Comparison of ENCODE assay signal across 14 cellular contexts in the genomic region with DNA sequence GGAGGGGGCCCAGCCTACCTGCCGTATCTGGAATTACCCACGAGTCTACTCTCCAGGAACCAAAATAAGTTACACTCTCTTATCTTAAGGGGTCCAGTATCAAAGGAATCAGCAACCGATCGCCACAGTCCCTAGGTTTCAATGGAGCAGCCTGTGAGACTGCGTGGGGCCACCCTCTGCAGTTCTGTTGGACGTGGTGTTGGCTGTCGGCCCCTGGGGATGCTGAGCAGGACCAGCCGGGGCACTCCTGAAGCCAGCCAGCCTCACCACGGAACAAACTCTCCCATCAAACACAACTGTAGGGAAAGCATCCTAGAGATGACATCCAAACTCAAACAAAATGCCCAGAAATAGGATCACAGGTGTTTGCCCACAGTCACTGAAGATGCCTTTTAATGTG. TPM values are rescaled to one million over a fixed set of nuclear protein-coding genes. Genes with fewer than 3 reads are reported as not detected.
A peak's percentile ranks its signal among the peaks of the same experiment; 100 is the strongest.
DNase-seq lines count a peak whose midpoint lies in the region; ATAC-seq and TF ChIP-seq lines count a peak whose summit lies in the region.
"Had no signal": no experiment of that assay in that cellular context is flagged by ENCODE, and none has a peak within 500 bp of the region (broad histone marks: within the 10 kb centered on the region; RNA-seq: fewer than 3 reads in every experiment).

No MANE protein-coding gene starts in this region.

- H2BK15ac ChIP-seq in mesenchymal stem cell (ENCODE audit: low read depth, poor library complexity, severe bottlenecking), result no peak overlapping the region

- H2BK120ac ChIP-seq in mesenchymal stem cell (ENCODE audit: low read depth, low read length), result no peak overlapping the region

- ATAC-seq in thoracic aorta (ENCODE audit: insufficient number of reproducible peaks, low FRiP score, low read depth) (no peak), GM19328 (IDR thresholded peaks at IDR 0.05; ENCODE audit: unreplicated experiment) (no peak), HG02852 (IDR thresholded peaks at IDR 0.05; ENCODE audit: unreplicated experiment) (no peak)

- WGBS in mesenchymal stem cell, result 88% methylated on average over 7 of the region's 9 CpGs

- peak overlapping the region in 1 of 4 donors; percentile 9 for H3K4me3 ChIP-seq in Peyer's patch
- H3K4me3 ChIP-seq in mesenchymal stem cell (ENCODE audit: insufficient read depth in 1 of 2, low read depth in 1 of 2, low read length in 2 of 2), result no peak overlapping the region
- peak overlapping the region; percentile 39 for H3K4me3 ChIP-seq in thoracic aorta
- H3K4me3 ChIP-seq: BLaER1 had no signal

- no peaks in the 10 kb centered on the region for H3K9me3 ChIP-seq in Peyer's patch
- no peaks in the 10 kb centered on the region for H3K9me3 ChIP-seq in mesenchymal stem cell (ENCODE audit: control insufficient read depth, low read length)
- no peaks in the 10 kb centered on the region for H3K9me3 ChIP-seq in thoracic aorta
- H3K9me3 ChIP-seq: BLaER1 had no signal

- H3K14ac ChIP-seq in mesenchymal stem cell (ENCODE audit: low read length in 2 of 2), result no peak overlapping the region

- no peak overlapping the region for H3K9ac ChIP-seq in mesenchymal stem cell (ENCODE audit: low read length)
- H3K9ac ChIP-seq: BLaER1 had no signal

- no peak overlapping the region for H2BK5ac ChIP-seq in mesenchymal stem cell (ENCODE audit: low read depth, low read length, poor library complexity, severe bottlenecking)

- no peak overlapping the region for H3K23ac ChIP-seq in mesenchymal stem cell (ENCODE audit: low read length in 2 of 2)

- no peak overlapping the region for H2AFZ ChIP-seq in mesenchymal stem cell (ENCODE audit: low read depth, low read length)

- no peak overlapping the region for H3K4me2 ChIP-seq in mesenchymal stem cell (ENCODE audit: low read length, poor library complexity, severe bottlenecking)
- H3K4me2 ChIP-seq: BLaER1 had no signal

- no peaks in the 10 kb centered on the region for H3K27me3 ChIP-seq in Peyer's patch
- no peaks in the 10 kb centered on the region for H3K27me3 ChIP-seq in mesenchymal stem cell (ENCODE audit: control insufficient read depth in 1 of 2, insufficient read depth in 1 of 2, low read length in 2 of 2)
- no peaks in the 10 kb centered on the region for H3K27me3 ChIP-seq in thoracic aorta (replicated peaks; ENCODE audit: insufficient read depth)
- H3K27me3 ChIP-seq: BLaER1 had no signal

- no peak overlapping the region for H3K4ac ChIP-seq in mesenchymal stem cell (ENCODE audit: low read depth in 1 of 2, low read length in 2 of 2)

- TF ChIP-seq CTCF in Peyer's patch (IDR thresholded peaks at IDR 0.05) (no peak), thoracic aorta (IDR thresholded peaks at IDR 0.05) (no peak)

- H3K27ac ChIP-seq in Peyer's patch, result peak overlapping the region in 3 of 4 donors; percentile 15 to 84 (median 81)
- peak overlapping the region; percentile 79 for H3K27ac ChIP-seq in epithelial cell of prostate
- H3K27ac ChIP-seq in mesenchymal stem cell (ENCODE audit: low read length, poor library complexity, severe bottlenecking), result no peak overlapping the region
- peak overlapping the region in 1 of 2 donors; percentile 57 for H3K27ac ChIP-seq in thoracic aorta
- H3K27ac ChIP-seq: BLaER1 had no signal

- H3K18ac ChIP-seq in mesenchymal stem cell (ENCODE audit: low read depth in 1 of 2, low read length in 2 of 2), result peak overlapping the region in 1 of 2 experiments; percentile 24

- no peak for TF ChIP-seq POLR2A in Peyer's patch (IDR thresholded peaks at IDR 0.05)

- peak overlapping the region; percentile 1 for H2AK5ac ChIP-seq in mesenchymal stem cell (ENCODE audit: low read length, severe bottlenecking)

- H3K4me1 ChIP-seq in Peyer's patch (peaks cover 0 to 33% (median 0%) of the 10 kb centered on the region in 4 donors), mesenchymal stem cell (ENCODE audit: control insufficient read depth, insufficient read depth, low read depth, low read length) (peaks cover 14% of the 10 kb centered on the region), thoracic aorta (ENCODE audit: control insufficient read depth in 1 of 2, low read depth in 2 of 2) (peaks cover 9 to 41% of the 10 kb centered on the region in 2 donors)
- H3K4me1 ChIP-seq: BLaER1 had no signal

- H4K91ac ChIP-seq in mesenchymal stem cell (ENCODE audit: low read length), result peak overlapping the region; percentile 53

- no peak overlapping the region for H4K8ac ChIP-seq in mesenchymal stem cell (ENCODE audit: low read length)

- peak overlapping the region in 1 of 2 experiments; percentile 1 for H2BK12ac ChIP-seq in mesenchymal stem cell (ENCODE audit: low read length in 2 of 2)

- H3K36me3 ChIP-seq in Peyer's patch (no peaks in the 10 kb centered on the region), mesenchymal stem cell (ENCODE audit: control insufficient read depth in 1 of 2, insufficient read depth in 2 of 2, low read depth in 1 of 2, low read length in 2 of 2) (no peaks in the 10 kb centered on the region), thoracic aorta (no peaks in the 10 kb centered on the region)
- H3K36me3 ChIP-seq: BLaER1 had no signal

- DNase-seq in Peyer's patch (no peak), epithelial cell of prostate (ENCODE audit: low read depth, low spot score) (no peak), mesenchymal stem cell (no peak), thoracic aorta (ENCODE audit: low spot score) (no peak), SIG-M5 treated with dmso at 0.1 percent for 504 hours (lab: John Stamatoyannopoulos, UW; ENCODE audit: unreplicated experiment) (no peak), Kasumi-1 (lab: John Stamatoyannopoulos, UW) (no peak)
- DNase-seq: activated naive CD8-positive, alpha-beta T cell treated with anti-CD3 and anti-CD28 coated beads, Interleukin-2, amount 10 ng/mL, durations not matched to agents 7 days and 5 days; H9; NCI-H1105; NCI-H510A treated with DMSO at 0.1 percent for 48 hours; RPMI8226 had no signal

- peaks cover 5% of the 10 kb centered on the region for H3K79me1 ChIP-seq in mesenchymal stem cell (replicated peaks; ENCODE audit: low read length, poor library complexity, severe bottlenecking)

RNA-seq across cellular contexts. Expression of a gene that starts 25.5 kb away (rescaled TPM):
- total RNA-seq in Peyer's patch, result 100 to 1,000 TPM in 3 of 4 donors, 10 to 100 TPM in 1; 91.6 to 145 (median 121) TPM
- 6.7 TPM for polyA plus RNA-seq in mesenchymal stem cell (2013, experiment 1 of 2)
- 5.9 TPM for polyA plus RNA-seq in mesenchymal stem cell (2013, experiment 2 of 2)
- total RNA-seq in thoracic aorta, result 100 to 1,000 TPM in 1 of 2 donors, 10 to 100 TPM in 1; 47.5 to 111 TPM
